9 cellular contexts compared by ENCODE assay signal in the genomic region with DNA sequence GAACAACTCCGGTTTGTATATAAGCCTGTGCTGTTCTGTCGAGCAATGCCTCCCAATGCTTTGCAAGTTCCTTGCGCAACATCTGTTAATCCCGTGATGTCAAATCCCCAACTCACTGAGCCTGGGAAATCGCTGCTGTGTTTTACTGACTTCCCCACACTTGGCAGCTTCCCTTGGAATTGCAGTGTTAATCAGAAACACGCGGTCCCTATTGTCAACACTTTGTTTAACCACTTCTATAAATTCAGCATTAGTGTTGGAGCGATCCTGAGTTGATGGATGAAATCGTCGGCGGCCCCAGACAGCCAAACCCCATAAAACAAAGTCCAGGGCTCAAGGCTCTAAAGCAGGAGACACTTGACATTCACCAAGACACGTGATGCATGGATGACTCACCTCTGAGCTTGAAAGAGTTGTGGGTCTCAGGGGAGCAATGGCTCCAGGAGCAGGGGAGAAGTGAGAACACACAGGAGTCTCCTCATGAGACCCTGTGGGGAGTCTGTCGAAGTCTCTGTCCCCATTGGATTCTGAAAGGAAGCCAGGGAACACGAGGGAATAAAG.
DNase-seq lines count a peak whose midpoint lies in the region; ATAC-seq, FAIRE-seq and TF ChIP-seq lines count a peak whose summit lies in the region.
"Had no signal": no experiment of that assay in that cellular context is flagged by ENCODE, and none has a peak within 500 bp of the region (broad histone marks: within the 10 kb centered on the region; RNA-seq: fewer than 3 reads in every experiment).

No MANE protein-coding gene starts in this region.

- intact Hi-C loops in lower leg skin (cut with DNase I; ENCODE audit: low total_unique reads) (no loop called here), upper lobe of right lung (cut with DNase I) (no loop called here)

- H3K4me3 ChIP-seq in brain microvascular endothelial cell (ENCODE audit: low read depth, low read length) (no peak overlapping the region), lower leg skin (ENCODE audit: low read depth, poor library complexity, severe bottlenecking) (no peak overlapping the region), upper lobe of right lung (no peak overlapping the region)

- no peak for TF ChIP-seq POLR2A in lower leg skin (IDR thresholded peaks at IDR 0.05)

- WGBS in lower leg skin, 2 donors = 14 to 21% methylated on average over 14 of the region's 14 CpGs

- H3K27ac ChIP-seq in brain microvascular endothelial cell (peak overlapping the region; percentile 92), upper lobe of right lung (peak overlapping the region; percentile 2)

- DNase-seq in NCI-H1092 treated with DMSO at 0.1 percent for 48 hours (lab: John Stamatoyannopoulos, UW) = peak; percentile 6
- no peak for DNase-seq in NCI-H1092 (lab: John Stamatoyannopoulos, UW)
- DNase-seq in brain microvascular endothelial cell = peak; percentile 90
- peak; percentile 91 to 92 for DNase-seq in lower leg skin (ENCODE audit: low spot score in 2 of 2)
- no peak for DNase-seq in upper lobe of right lung
- no peak for DNase-seq in activated CD4-positive, alpha-beta T cell treated with anti-CD3 and anti-CD28 coated beads, Interleukin-2, amount 50 U/mL, for 4 hours
- DNase-seq in D721Med (ENCODE audit: insufficient read length, low spot score) = no peak
- DNase-seq: AML-193 had no signal

- H3K9me3 ChIP-seq in upper lobe of right lung = no peaks in the 10 kb centered on the region

- ATAC-seq in upper lobe of right lung (peak; percentile 72), GM21360 (IDR thresholded peaks at IDR 0.05; ENCODE audit: unreplicated experiment) (no peak)

- FAIRE-seq in D721Med (lab: Jason Lieb, UNC) = no peak

- TF ChIP-seq CTCF in brain microvascular endothelial cell (IDR thresholded peaks at IDR 0.05; ENCODE audit: low read depth, low read length, missing control alignments) = no peak
- no peak for TF ChIP-seq CTCF in lower leg skin (IDR thresholded peaks at IDR 0.05)
- no peak for TF ChIP-seq CTCF in upper lobe of right lung (IDR thresholded peaks at IDR 0.05)
- TF ChIP-seq CTCF in D721Med (IDR thresholded peaks at IDR 0.05; ENCODE audit: insufficient read depth, missing control alignments) = no peak

- H3K4me1 ChIP-seq in upper lobe of right lung = peaks cover 13% of the 10 kb centered on the region

- H3K36me3 ChIP-seq in brain microvascular endothelial cell (replicated peaks) (no peaks in the 10 kb centered on the region), upper lobe of right lung (no peaks in the 10 kb centered on the region)

- in situ Hi-C loops in brain microvascular endothelial cell (cut with HindIII; ENCODE audit: low pct_ligation_motif_present, low sequenced_read_pairs) = no loop called here

- H3K27me3 ChIP-seq in brain microvascular endothelial cell (replicated peaks) (no peaks in the 10 kb centered on the region), upper lobe of right lung (no peaks in the 10 kb centered on the region)

Comparison
In these comparisons a context has a peak if more than half of its experiments do, and no peak if none do; other contexts are left out.
1. DNase-seq: peak in NCI-H1092 treated with DMSO at 0.1 percent for 48 hours (single experiment), brain microvascular endothelial cell (single experiment) and lower leg skin (2 of 2); none in NCI-H1092 (single experiment), upper lobe of right lung (single experiment), activated CD4-positive, alpha-beta T cell treated with anti-CD3 and anti-CD28 coated beads, Interleukin-2, amount 50 U/mL, for 4 hours (0 of 2) and D721Med (single experiment).